Comparison of ENCODE assay signal across 27 cellular contexts in genomic region chr5:72565519-72566289, GRCh38. TPM values are rescaled to one million over a fixed set of nuclear protein-coding genes. Genes with fewer than 3 reads are reported as not detected.
"Had no signal": no experiment of that assay in that cellular context is flagged by ENCODE, and none has a peak within 500 bp of the region (broad histone marks: within the 10 kb centered on the region; RNA-seq: fewer than 3 reads in every experiment).

No MANE protein-coding gene starts in this region.

- H3K4me3 ChIP-seq: neural progenitor cell, ovary, psoas muscle, sigmoid colon, stomach, thoracic aorta, thyroid gland, tibial nerve, upper lobe of right lung, uterus had no signal

- H3K79me2 ChIP-seq: parathyroid adenoma had no signal

- H3K9ac ChIP-seq: neural progenitor cell, parathyroid adenoma had no signal

- H3K36me3 ChIP-seq: neural progenitor cell, ovary, sigmoid colon, stomach, thoracic aorta, thyroid gland, tibial nerve, upper lobe of right lung, uterus had no signal

- FAIRE-seq: small intestine had no signal

- DNase-seq: naive thymus-derived CD4-positive, alpha-beta T cell; natural killer cell; occipital lobe; ovary; posterior cingulate gyrus; psoas muscle; right cardiac atrium; sigmoid colon; small intestine; stimulated activated CD4-positive, alpha-beta T cell treated with anti-CD3 and anti-CD28 coated beads, Interleukin-15, amount 100 ng/mL, for 24 hours; stimulated activated CD4-positive, alpha-beta T cell treated with anti-CD3 and anti-CD28 coated beads, Interleukin-2, amount 100 ng/mL, for 24 hours; stimulated activated CD4-positive, alpha-beta T cell treated with anti-CD3 and anti-CD28 coated beads, Interleukin-2, amount 100 ng/mL, for 48 hours; stimulated activated CD4-positive, alpha-beta T cell treated with anti-CD3 and anti-CD28 coated beads, Interleukin-4, amount 100 ng/mL, for 24 hours; stimulated activated naive B cell treated with anti-CD40 and anti-IgM and Interleukin-4, amounts not matched to agents 10 μg/mL and 1 μg/mL and 100 μg/mL, for 72 hours; stimulated activated naive CD4-positive, alpha-beta T cell treated with Interleukin-2 at 50 U/mL for 16 hours; stomach; thyroid gland; upper lobe of right lung; uterus had no signal

- H3K27ac ChIP-seq: neural progenitor cell, ovary, parathyroid adenoma, psoas muscle, sigmoid colon, stomach, thoracic aorta, thyroid gland, tibial nerve, upper lobe of right lung, uterus had no signal

- ATAC-seq: naive thymus-derived CD4-positive, alpha-beta T cell; natural killer cell; psoas muscle; right cardiac atrium; stimulated activated effector memory CD8-positive, alpha-beta T cell treated with anti-CD3 and anti-CD28 coated beads, Interleukin-12 subunit alpha, Interleukin-12 subunit beta, amount 100 ng/mL, for 72 hours; stimulated activated naive B cell treated with anti-CD40 and anti-IgM and Interleukin-4, amounts not matched to agents 10 μg/mL and 1 μg/mL and 100 μg/mL, for 72 hours; upper lobe of right lung had no signal

- H3K4me1 ChIP-seq: neural progenitor cell, parathyroid adenoma, sigmoid colon, stomach, thyroid gland, tibial nerve, upper lobe of right lung, uterus had no signal

- H3K27me3 ChIP-seq: neural progenitor cell, ovary, sigmoid colon, stomach, thyroid gland, tibial nerve, upper lobe of right lung, uterus had no signal

- H2AFZ ChIP-seq: neural progenitor cell, parathyroid adenoma had no signal

- H3K9me3 ChIP-seq: ovary, psoas muscle, sigmoid colon, stomach, thoracic aorta, thyroid gland, tibial nerve, upper lobe of right lung, uterus had no signal

- H3K4me2 ChIP-seq: neural progenitor cell had no signal

RNA-seq across cellular contexts. Expression of gene ZNF366, which starts 58.5 kb away (rescaled TPM):
- total RNA-seq: osteoblast, progenitor cell of endocrine pancreas had no signal
- polyA plus RNA-seq: naive thymus-derived CD4-positive, alpha-beta T cell; neural cell had no signal
